ENCODE assay signal across 8 cellular contexts in the genomic region with DNA sequence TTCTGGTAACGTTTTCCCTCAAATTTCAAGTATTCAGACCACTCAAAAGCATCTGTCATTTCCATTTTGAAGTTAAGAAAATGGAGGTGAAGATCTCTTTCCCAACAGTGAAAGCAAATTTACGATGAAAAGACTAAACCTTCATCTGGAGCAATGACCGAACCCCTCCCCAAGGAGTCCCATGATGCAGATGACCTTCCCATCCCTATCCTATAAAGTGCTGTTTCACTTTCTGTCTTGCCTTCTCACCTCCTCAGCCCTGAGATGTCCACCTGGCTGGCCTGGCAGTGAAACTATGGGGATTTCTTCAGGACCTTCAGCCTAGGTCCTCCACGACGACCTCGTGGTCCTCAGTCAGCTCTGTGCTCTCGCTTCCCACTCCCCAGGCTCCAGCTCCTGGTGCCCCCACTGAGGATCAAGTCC. TPM values are rescaled to one million over a fixed set of nuclear protein-coding genes. Genes with fewer than 3 reads are reported as not detected.
A peak's percentile ranks its signal among the peaks of the same experiment; 100 is the strongest.
DNase-seq lines count a peak whose midpoint lies in the region; ATAC-seq, FAIRE-seq and TF ChIP-seq lines count a peak whose summit lies in the region.

No MANE protein-coding gene starts in this region.

- no peaks in the 10 kb centered on the region for H3K9me3 ChIP-seq in OCI-LY3 (ENCODE audit: insufficient read depth, low read length)
- no peaks in the 10 kb centered on the region for H3K9me3 ChIP-seq in endothelial cell of umbilical vein (replicated peaks; ENCODE audit: control insufficient read depth, insufficient read depth, low read length)

- H3K4me3 ChIP-seq in GM06990 (replicated peaks; ENCODE audit: low read depth, low read length) = peak overlapping the region; percentile 41
- H3K4me3 ChIP-seq in OCI-LY3 (ENCODE audit: low read length) = peak overlapping the region; percentile 86
- peak overlapping the region in 1 of 3 experiments; percentile 52 for H3K4me3 ChIP-seq in endothelial cell of umbilical vein (replicated peaks in 1 of 3; ENCODE audit: insufficient read depth in 1 of 3, low read depth in 1 of 3, low read length in 3 of 3)

- peak overlapping the region; percentile 49 for H3K9ac ChIP-seq in OCI-LY3 (ENCODE audit: low read length)
- peak overlapping the region; percentile 100 for H3K9ac ChIP-seq in endothelial cell of umbilical vein (replicated peaks; ENCODE audit: extremely low read depth, insufficient read depth, low read length)

- peak overlapping the region; percentile 85 for H3K4me2 ChIP-seq in OCI-LY3 (ENCODE audit: low read length)
- H3K4me2 ChIP-seq in endothelial cell of umbilical vein (ENCODE audit: insufficient read depth, low read length) = peak overlapping the region; percentile 90

- POLR2A ChIA-PET in endothelial cell of umbilical vein (lab: Charles Lee) = no interaction called here

- peak overlapping the region; percentile 80 for H2AFZ ChIP-seq in OCI-LY3 (ENCODE audit: low read depth, low read length)
- peak overlapping the region; percentile 92 for H2AFZ ChIP-seq in endothelial cell of umbilical vein (ENCODE audit: low read depth, low read length)

- no peak for TF ChIP-seq POLR2A in endothelial cell of umbilical vein (IDR thresholded peaks at IDR 0.05; ENCODE audit: low read depth, low read length)

- H3K4me3 Mint-ChIP-seq in progenitor cell of endocrine pancreas (ENCODE audit: low read depth) = peak overlapping the region; percentile 90

- peak overlapping the region; percentile 54 for H3K27ac Mint-ChIP-seq in progenitor cell of endocrine pancreas

- no peak for ATAC-seq in GM19455 (IDR thresholded peaks at IDR 0.05; ENCODE audit: unreplicated experiment)

- dilution Hi-C loops in endothelial cell of umbilical vein (cut with MboI; ENCODE audit: extremely low pct_ligation_motif_present, low sequenced_read_pairs) = no loop called here

- no peaks in the 10 kb centered on the region for H3K9me1 ChIP-seq in endothelial cell of umbilical vein (replicated peaks; ENCODE audit: control insufficient read depth, extremely low read depth, insufficient read depth, low read length)

- H3K4me1 ChIP-seq in OCI-LY3 (ENCODE audit: low read length) (peaks cover 11% of the 10 kb centered on the region), endothelial cell of umbilical vein (ENCODE audit: control insufficient read depth, extremely low read depth, insufficient read depth, low read length) (peaks cover 18% of the 10 kb centered on the region)

- H3K4me1 Mint-ChIP-seq in progenitor cell of endocrine pancreas (ENCODE audit: low read depth) = peaks cover 16% of the 10 kb centered on the region

- DNase-seq in GM06990 (ENCODE audit: extremely low read depth, insufficient read length) = no peak
- DNase-seq in endothelial cell of umbilical vein (ENCODE audit: low read depth, low spot score) = no peak
- DNase-seq in progenitor cell of endocrine pancreas (ENCODE audit: low spot score, unreplicated experiment) = no peak
- no peak for DNase-seq in RCC 7860 (ENCODE audit: low spot score)
- DNase-seq in stimulated activated CD4-positive, alpha-beta T cell treated with anti-CD3 and anti-CD28 coated beads, Interleukin-2, amount 100 ng/mL, for 24 hours = no peak
- DNase-seq in mucosa of gallbladder (ENCODE audit: low spot score) = no peak

- H4K20me1 ChIP-seq in OCI-LY3 (ENCODE audit: insufficient read depth, low read length) (no peaks in the 10 kb centered on the region), endothelial cell of umbilical vein (replicated peaks; ENCODE audit: control insufficient read depth, extremely low read depth, insufficient read depth, low read length) (no peaks in the 10 kb centered on the region)

- no peak for TF ChIP-seq CTCF in GM06990 (IDR thresholded peaks at IDR 0.05; ENCODE audit: insufficient read depth, low read length, poor library complexity, severe bottlenecking)
- no peak for TF ChIP-seq CTCF in OCI-LY3 (IDR thresholded peaks at IDR 0.05; ENCODE audit: low read depth, low read length)
- no peak for TF ChIP-seq CTCF in endothelial cell of umbilical vein (IDR thresholded peaks at IDR 0.05; ENCODE audit: extremely low read depth in 1 of 2, insufficient read depth in 1 of 2, low read depth in 1 of 2, low read length in 2 of 2)
- TF ChIP-seq CTCF in progenitor cell of endocrine pancreas (IDR thresholded peaks at IDR 0.05; ENCODE audit: unreplicated experiment) = no peak

- TSS peak; percentile 15 for BruUV-seq in endothelial cell of umbilical vein (replicated peaks; lab: Mats Ljungman, UMichigan)

- H3K36me3 Mint-ChIP-seq in progenitor cell of endocrine pancreas (ENCODE audit: insufficient read depth) = no peaks in the 10 kb centered on the region

- CTCF ChIA-PET in endothelial cell of umbilical vein (lab: Charles Lee) = interaction anchor here (1.3 to 2.5 kb wide), 3 partner anchors 19 to 122 kb away, joined by 3 to 10 read pairs (median 4); no protein-coding TSS in a partner anchor

- peaks cover 19% of the 10 kb centered on the region for H3K79me2 ChIP-seq in OCI-LY3 (ENCODE audit: low read length)
- H3K79me2 ChIP-seq in endothelial cell of umbilical vein (ENCODE audit: control insufficient read depth, insufficient read depth, low read length) = peaks cover 38% of the 10 kb centered on the region

- no peaks in the 10 kb centered on the region for H3K9me3 Mint-ChIP-seq in progenitor cell of endocrine pancreas (ENCODE audit: low read depth)

- no peaks in the 10 kb centered on the region for H3K27me3 ChIP-seq in GM06990 (replicated peaks; ENCODE audit: control insufficient read depth, insufficient read depth, low read length)
- peaks cover 10% of the 10 kb centered on the region for H3K27me3 ChIP-seq in OCI-LY3 (ENCODE audit: low read depth, low read length)
- H3K27me3 ChIP-seq in endothelial cell of umbilical vein (ENCODE audit: control insufficient read depth in 2 of 2, insufficient read depth in 2 of 2, low read length in 2 of 2) = no peaks in the 10 kb centered on the region

- peaks cover 19% of the 10 kb centered on the region for H3K27me3 Mint-ChIP-seq in progenitor cell of endocrine pancreas

- H3K36me3 ChIP-seq in GM06990 (ENCODE audit: control insufficient read depth, insufficient read depth, low read length) (no peaks in the 10 kb centered on the region; the same call in 1 of the 2 replicates), OCI-LY3 (replicated peaks; ENCODE audit: low read depth, low read length) (no peaks in the 10 kb centered on the region), endothelial cell of umbilical vein (ENCODE audit: control insufficient read depth in 2 of 2, extremely low read depth in 1 of 2, insufficient read depth in 2 of 2, low read length in 2 of 2) (no peaks in the 10 kb centered on the region)

- H3K27ac ChIP-seq in OCI-LY3 (ENCODE audit: low read length) (no peak overlapping the region), endothelial cell of umbilical vein (ENCODE audit: insufficient read depth, low read depth, low read length) (peak overlapping the region; percentile 99)

- FAIRE-seq in endothelial cell of umbilical vein (lab: Jason Lieb, UNC) (no peak), RCC 7860 (lab: Jason Lieb, UNC) (no peak)

- intact Hi-C loops in endothelial cell of umbilical vein (cut with micrococcal nuclease) = loop anchor here (1.0 kb wide), 1 partner anchor 71 kb away; no protein-coding TSS in a partner anchor

TF ChIP-seq in endothelial cell of umbilical vein, 7 proteins besides CTCF, POLR2A, EP300 and RAD21:
- no peak for TF ChIP-seq MYC (IDR thresholded peaks at IDR 0.05; ENCODE audit: low read depth, low read length)
- TF ChIP-seq FOS (IDR thresholded peaks at IDR 0.05; ENCODE audit: borderline replicate concordance, insufficient read depth, low read length) = no peak
- no peak for TF ChIP-seq POLR2AphosphoS5 (IDR thresholded peaks at IDR 0.05; ENCODE audit: insufficient read depth, low read depth, low read length)
- TF ChIP-seq JUN (IDR thresholded peaks at IDR 0.05; ENCODE audit: borderline replicate concordance, insufficient read depth, insufficient read length, low read depth) = no peak
- TF ChIP-seq, protein P1, sequence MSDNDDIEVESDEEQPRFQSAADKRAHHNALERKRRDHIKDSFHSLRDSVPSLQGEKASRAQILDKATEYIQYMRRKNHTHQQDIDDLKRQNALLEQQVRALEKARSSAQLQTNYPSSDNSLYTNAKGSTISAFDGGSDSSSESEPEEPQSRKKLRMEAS (IDR thresholded peaks at IDR 0.05; ENCODE audit: insufficient read depth, insufficient read length) = no peak
- no peak for TF ChIP-seq GATA2 (IDR thresholded peaks at IDR 0.05; ENCODE audit: insufficient read depth, insufficient read length, low read depth, low read length)
- TF ChIP-seq EZH2 (IDR thresholded peaks at IDR 0.05; ENCODE audit: borderline replicate concordance, low read depth, low read length, severe bottlenecking) = no peak

RNA-seq across cellular contexts. Expression of a gene that starts 0.9 kb away (rescaled TPM):
- total RNA-seq in endothelial cell of umbilical vein (45.2 and 58.2 TPM in 2 replicates), progenitor cell of endocrine pancreas (35.1 and 36.0 TPM in 2 replicates), mucosa of gallbladder (43.6 TPM)
- polyA plus RNA-seq in endothelial cell of umbilical vein = 38.9 and 40.6 TPM in 2 replicates
- polyA plus RNA-seq in endothelial cell of umbilical vein (2011; cell fraction: cytosol; rRNA removed) = 33.1 and 33.7 TPM in 2 replicates
- 62.0 and 72.7 TPM in 2 replicates for polyA plus RNA-seq in endothelial cell of umbilical vein (2011; cell fraction: nucleus; rRNA removed)
- polyA plus RNA-seq in endothelial cell of umbilical vein (2012) = 27.2 and 39.7 TPM in 2 replicates
- 104 and 109 TPM in 2 replicates for polyA minus RNA-seq in endothelial cell of umbilical vein
- polyA minus RNA-seq in endothelial cell of umbilical vein (2011; cell fraction: cytosol; rRNA and poly(A)+ RNA removed) = 82.0 TPM
- polyA minus RNA-seq in endothelial cell of umbilical vein (2011; cell fraction: nucleus; rRNA and poly(A)+ RNA removed) = 71.9 and 106 TPM in 2 replicates
